ENCODE assay signal across 8 cellular contexts in the genomic region with DNA sequence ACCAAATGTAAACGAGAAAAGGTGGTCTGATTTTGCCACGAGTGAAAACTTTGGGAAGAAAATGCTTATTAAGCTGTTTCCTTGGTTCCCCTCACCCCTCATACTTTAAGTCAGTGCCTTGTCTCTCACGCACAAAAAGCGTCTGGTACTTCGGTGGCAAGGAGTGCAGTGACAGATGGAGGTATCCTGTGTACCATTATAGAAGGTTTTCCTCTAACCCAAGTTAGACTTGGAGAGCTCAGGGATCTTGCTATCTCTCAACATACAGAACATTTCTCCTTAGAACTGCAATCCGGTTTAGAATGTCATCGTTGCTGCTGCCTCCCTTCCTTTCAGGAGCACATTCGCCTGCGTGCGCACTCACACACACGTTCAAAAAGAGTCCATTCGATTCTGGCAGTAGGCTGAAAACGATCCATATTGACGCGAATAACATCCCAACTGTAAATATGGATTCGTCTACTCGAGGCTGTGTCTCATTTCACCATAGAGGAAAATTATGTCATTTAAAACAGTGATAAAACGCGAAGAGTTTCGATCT. TPM values are rescaled to one million over a fixed set of nuclear protein-coding genes. Genes with fewer than 3 reads are reported as not detected.
DNase-seq lines count a peak whose midpoint lies in the region; ATAC-seq, FAIRE-seq and TF ChIP-seq lines count a peak whose summit lies in the region.

No MANE protein-coding gene starts in this region.

- H3K9ac ChIP-seq in HepG2 (ENCODE audit: insufficient read depth, low read depth, low read length), result peak overlapping the region; percentile 100

- in situ Hi-C loops in HepG2 (cut with HindIII; ENCODE audit: extremely low pct_ligation_motif_present, low pct_unique_long_range_greater_than_20kb), result loop anchor here (5.0 to 10.0 kb wide), 4 partner anchors 161 to 549 kb away; no protein-coding TSS in a partner anchor

- H3K27ac ChIP-seq in ACC112 (ENCODE audit: low read depth, low read length) (peak overlapping the region; percentile 60), HepG2 (ENCODE audit: extremely low read length, insufficient read depth, low read length) (peak overlapping the region; percentile 98), tibial nerve (peak overlapping the region; percentile 92 to 100 (median 96))

- intact Hi-C loops in HepG2 (cut with micrococcal nuclease; ENCODE audit: unreplicated experiment), result loop anchor here (1.0 to 10.0 kb wide), 3 partner anchors 161 to 550 kb away; no protein-coding TSS in a partner anchor

- H3K4me2 ChIP-seq in HepG2 (ENCODE audit: low read depth, low read length), result peak overlapping the region; percentile 99

- H3K4me1 ChIP-seq in ACC112 (ENCODE audit: control insufficient read depth, insufficient read depth, low read length, unreplicated experiment) (peaks cover under 1% of the 10 kb centered on the region), HepG2 (ENCODE audit: insufficient read depth, low read length) (peaks cover 25% of the 10 kb centered on the region), tibial nerve (peaks cover 0 to 14% (median 3%) of the 10 kb centered on the region in 4 donors)

- TF ChIP-seq RAD21 in HepG2 (CRISPR knock-in tag; IDR thresholded peaks at IDR 0.05), result no peak

- H3K36me3 ChIP-seq in ACC112 (ENCODE audit: insufficient read depth, low read length) (peaks cover under 1% of the 10 kb centered on the region; the same call in 1 of the 2 replicates), HepG2 (replicated peaks in 1 of 2; ENCODE audit: control insufficient read depth in 1 of 2, insufficient read depth in 2 of 2, low read length in 2 of 2) (no peaks in the 10 kb centered on the region; a peak in 1 of 5 replicates), tibial nerve (no peaks in the 10 kb centered on the region)

- H3K27me3 ChIP-seq in ACC112 (ENCODE audit: insufficient read depth, low read length), result no peaks in the 10 kb centered on the region
- peaks cover 0 to 22% of the 10 kb centered on the region in 2 experiments; a peak in 4 of 5 replicates for H3K27me3 ChIP-seq in HepG2 (ENCODE audit: control insufficient read depth in 1 of 2, insufficient read depth in 2 of 2, low read length in 2 of 2)
- no peaks in the 10 kb centered on the region for H3K27me3 ChIP-seq in tibial nerve

- TF ChIP-seq CTCF in choroid plexus epithelial cell (conservative IDR thresholded peaks at IDR 0.05; ENCODE audit: low read depth, low read length), result no peak
- no peak for TF ChIP-seq CTCF in HepG2 (CRISPR knock-in tag; IDR thresholded peaks at IDR 0.05)
- no peak for TF ChIP-seq CTCF in tibial nerve (IDR thresholded peaks at IDR 0.05)

- TF ChIP-seq POLR2A in HepG2 (IDR thresholded peaks at IDR 0.05; ENCODE audit: insufficient read depth in 1 of 2, low read depth in 2 of 2, low read length in 2 of 2), result no peak
- peak in 1 of 2 donors; percentile 35 for TF ChIP-seq POLR2A in tibial nerve (IDR thresholded peaks at IDR 0.05)

- H3K79me2 ChIP-seq in ACC112 (ENCODE audit: control insufficient read depth, insufficient read depth, low read length, unreplicated experiment) (peaks cover 37% of the 10 kb centered on the region), HepG2 (ENCODE audit: insufficient read depth, low read length) (peaks cover 31% of the 10 kb centered on the region)

- BruUV-seq in HepG2 (replicated peaks; lab: Mats Ljungman, UMichigan), result no TSS peak

- H3K4me3 ChIP-seq in ACC112 (ENCODE audit: low read depth, low read length), result peak overlapping the region; percentile 98
- peak overlapping the region; percentile 99 for H3K4me3 ChIP-seq in choroid plexus epithelial cell (ENCODE audit: low read depth, low read length)
- peak overlapping the region; percentile 56 to 100 (median 97) for H3K4me3 ChIP-seq in HepG2 (replicated peaks in 1 of 3; ENCODE audit: insufficient read depth in 1 of 3, low read depth in 2 of 3, low read length in 3 of 3)
- H3K4me3 ChIP-seq in tibial nerve, result peak overlapping the region; percentile 64 to 87 (median 72)

- FAIRE-seq in HepG2 (lab: Jason Lieb, UNC), result no peak

- H4K20me1 ChIP-seq in HepG2 (ENCODE audit: insufficient read depth, low read length), result peaks cover 14% of the 10 kb centered on the region

- H3K9me3 ChIP-seq in HepG2 (ENCODE audit: low read length) (no peaks in the 10 kb centered on the region), tibial nerve (no peaks in the 10 kb centered on the region)

- no peak for ATAC-seq in HepG2
- no peak for ATAC-seq in HG03039 (IDR thresholded peaks at IDR 0.05; ENCODE audit: unreplicated experiment)

- H2AFZ ChIP-seq in ACC112 (ENCODE audit: low read length, unreplicated experiment) (peak overlapping the region; percentile 94), HepG2 (ENCODE audit: low read length) (peak overlapping the region; percentile 88)

- CTCF ChIA-PET in HepG2 (lab: Yijun Ruan, JAX; ENCODE audit: low intra/inter-chr PET ratio, low total read pairs), result no interaction called here

- 1% methylated on average over 20 of the region's 20 CpGs for WGBS in HepG2 (ENCODE audit: low lambda C conversion rate)
- WGBS in tibial nerve, 2 donors, result 0 to 1% methylated on average over 20 of the region's 20 CpGs

- no peak for TF ChIP-seq EP300 in HepG2 (IDR thresholded peaks at IDR 0.05; ENCODE audit: low read depth in 2 of 2, low read length in 2 of 2)
- no peak for TF ChIP-seq EP300 in HepG2 (CRISPR knock-in tag; IDR thresholded peaks at IDR 0.05; ENCODE audit: borderline replicate concordance)
- TF ChIP-seq EP300 in tibial nerve (IDR thresholded peaks at IDR 0.05), result peak in 1 of 2 donors; percentile 3

- DNase-seq in GM19238 (ENCODE audit: insufficient read length, low spot score) (peak; percentile 5), NCI-H748 treated with DMSO at 0.1 percent for 48 hours (lab: John Stamatoyannopoulos, UW) (peak; percentile 43), choroid plexus epithelial cell (ENCODE audit: low read depth) (peak; percentile 76), HepG2 (ENCODE audit: low spot score) (no peak), tibial nerve (ENCODE audit: low spot score in 2 of 2) (peak in 1 of 2 donors; percentile 30)
- DNase-seq in stimulated activated CD8-positive, alpha-beta memory T cell treated with anti-CD3 and anti-CD28 coated beads, Interleukin-4, amount 100 ng/mL, for 48 hours, result no peak

- POLR2A ChIA-PET in HepG2 (lab: Yijun Ruan, JAX), result interaction anchor here (0.9 to 2.2 kb wide), 6 partner anchors 214 to 977 kb away, joined by 3 to 27 read pairs (median 4); no protein-coding TSS in a partner anchor

TF ChIP-seq in HepG2, 621 proteins besides CTCF, POLR2A, EP300 and RAD21 (continues in another document):
- TF ChIP-seq YEATS4 (CRISPR knock-in tag; IDR thresholded peaks at IDR 0.05; ENCODE audit: borderline replicate concordance) (peak; percentile 36; the same call in 1 of the 2 replicates), HNRNPLL (IDR thresholded peaks at IDR 0.05; ENCODE audit: low read depth, low read length, poor library complexity, severe bottlenecking) (no peak), ZNF232 (CRISPR knock-in tag; IDR thresholded peaks at IDR 0.05; ENCODE audit: borderline replicate concordance) (no peak), U2AF2 (IDR thresholded peaks at IDR 0.05; ENCODE audit: low read depth, low read length) (no peak), YEATS2 (CRISPR knock-in tag; IDR thresholded peaks at IDR 0.05; ENCODE audit: borderline replicate concordance) (no peak), NCOA5 (CRISPR knock-in tag; IDR thresholded peaks at IDR 0.05) (no peak), ZC3H13 (CRISPR knock-in tag; IDR thresholded peaks at IDR 0.05) (no peak), HDAC1 (CRISPR knock-in tag; IDR thresholded peaks at IDR 0.05) (peak; percentile 2; the same call in 1 of the 2 replicates), CEBPG (CRISPR knock-in tag; IDR thresholded peaks at IDR 0.05) (0 out of 2 replicates have a peak, but pooled peaks have one; percentile 4)
- TF ChIP-seq, protein P1, sequence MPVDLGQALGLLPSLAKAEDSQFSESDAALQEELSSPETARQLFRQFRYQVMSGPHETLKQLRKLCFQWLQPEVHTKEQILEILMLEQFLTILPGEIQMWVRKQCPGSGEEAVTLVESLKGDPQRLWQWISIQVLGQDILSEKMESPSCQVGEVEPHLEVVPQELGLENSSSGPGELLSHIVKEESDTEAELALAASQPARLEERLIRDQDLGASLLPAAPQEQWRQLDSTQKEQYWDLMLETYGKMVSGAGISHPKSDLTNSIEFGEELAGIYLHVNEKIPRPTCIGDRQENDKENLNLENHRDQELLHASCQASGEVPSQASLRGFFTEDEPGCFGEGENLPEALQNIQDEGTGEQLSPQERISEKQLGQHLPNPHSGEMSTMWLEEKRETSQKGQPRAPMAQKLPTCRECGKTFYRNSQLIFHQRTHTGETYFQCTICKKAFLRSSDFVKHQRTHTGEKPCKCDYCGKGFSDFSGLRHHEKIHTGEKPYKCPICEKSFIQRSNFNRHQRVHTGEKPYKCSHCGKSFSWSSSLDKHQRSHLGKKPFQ (CRISPR knock-in tag; IDR thresholded peaks at IDR 0.05; ENCODE audit: insufficient replicate concordance), result no peak

RNA-seq across cellular contexts. Expression of a gene that starts 1.1 kb away (rescaled TPM):
- 39.5 and 46.7 TPM in 2 replicates for total RNA-seq in HepG2 (2016; rRNA removed; fragmentation: Illumina TruSeq; extraction: Trizol)
- 2.8 and 3.4 TPM in 2 replicates for total RNA-seq in HepG2 (2016; cell fraction: cytosol; rRNA removed; fragmentation: Illumina TruSeq; extraction: Trizol; ENCODE audit: low read depth)
- 39.2 and 41.6 TPM in 2 replicates for total RNA-seq in HepG2 (2016; cell fraction: insoluble cytoplasmic fraction; rRNA removed; fragmentation: Illumina TruSeq; extraction: Trizol)
- 15.5 and 19.6 TPM in 2 replicates for total RNA-seq in HepG2 (2016; cell fraction: membrane; rRNA removed; fragmentation: Illumina TruSeq; extraction: Trizol)
- 34.9 and 35.7 TPM in 2 replicates for total RNA-seq in HepG2 (2016; cell fraction: nucleus; rRNA removed; fragmentation: Illumina TruSeq; extraction: Trizol)
- 24.3 and 30.5 TPM in 2 replicates for polyA plus RNA-seq in HepG2 (2011; rRNA removed)
- 12.3 and 17.5 TPM in 2 replicates for polyA plus RNA-seq in HepG2 (2011; cell fraction: cytosol; rRNA removed)
- 7.7 and 10.1 TPM in 2 replicates for polyA plus RNA-seq in HepG2 (2011; cell fraction: nucleus; rRNA removed)
- polyA plus RNA-seq in HepG2 (2012), result 46.4 and 60.2 TPM in 2 replicates
- 4.2 and 4.7 TPM in 2 replicates for polyA plus RNA-seq in HepG2 (2016; cell fraction: cytosol; fragmentation: Illumina TruSeq; extraction: Trizol; ENCODE audit: low read depth)
- 53.4 and 58.8 TPM in 2 replicates for polyA plus RNA-seq in HepG2 (2016; cell fraction: insoluble cytoplasmic fraction; fragmentation: Illumina TruSeq; extraction: Trizol; ENCODE audit: low read depth)
- polyA plus RNA-seq in HepG2 (2016; cell fraction: membrane; fragmentation: Illumina TruSeq; extraction: Trizol; ENCODE audit: low read depth), result 14.5 and 14.9 TPM in 2 replicates
- polyA plus RNA-seq in HepG2 (2016; cell fraction: nucleus; fragmentation: Illumina TruSeq; extraction: Trizol; ENCODE audit: insufficient read depth, low read depth), result 42.7 and 48.0 TPM in 2 replicates
- polyA minus RNA-seq in HepG2 (2011; rRNA and poly(A)+ RNA removed; ENCODE audit: low replicate concordance), result 0.07 and 12.9 TPM in 2 replicates
- 32.4 and 32.5 TPM in 2 replicates for polyA minus RNA-seq in HepG2 (2011; cell fraction: cytosol; rRNA and poly(A)+ RNA removed)
- polyA minus RNA-seq in HepG2 (2011; cell fraction: nucleus; rRNA and poly(A)+ RNA removed), result 18.7 and 19.6 TPM in 2 replicates
- total RNA-seq in tibial nerve, result 100 to 1,000 TPM; 103 to 182 (median 156) TPM

Comparison
In these comparisons a context has a peak if more than half of its experiments do, and no peak if none do; other contexts are left out.
1. DNase-seq: peak in GM19238 (single experiment), NCI-H748 treated with DMSO at 0.1 percent for 48 hours (single experiment) and choroid plexus epithelial cell (single experiment); none in HepG2 (single experiment) and stimulated activated CD8-positive, alpha-beta memory T cell treated with anti-CD3 and anti-CD28 coated beads, Interleukin-4, amount 100 ng/mL, for 48 hours (single experiment).
2. Peak in every context shown above with its lines, with median percentiles within 50 percentile points of each other: H3K27ac ChIP-seq and H3K4me3 ChIP-seq.